2 cellular contexts compared by ENCODE assay signal in genomic region chr2:27584597-27584996, GRCh38.
TF ChIP-seq lines count a peak whose summit lies in the region.

No MANE protein-coding gene starts in this region.

TF ChIP-seq in IMR-90, 13 proteins besides CTCF, POLR2A, EP300 and RAD21:
- TF ChIP-seq BHLHE40 (IDR thresholded peaks at IDR 0.05; ENCODE audit: low read depth, low read length) = no peak
- TF ChIP-seq ELK1 (IDR thresholded peaks at IDR 0.05; ENCODE audit: borderline replicate concordance, low read depth, low read length) = no peak
- TF ChIP-seq MXI1 (IDR thresholded peaks at IDR 0.05; ENCODE audit: borderline replicate concordance, low read depth, low read length) = no peak
- TF ChIP-seq CHD1 (IDR thresholded peaks at IDR 0.05; ENCODE audit: low read depth, low read length) = no peak
- TF ChIP-seq NFE2L2 (IDR thresholded peaks at IDR 0.05; ENCODE audit: low read depth, low read length) = no peak
- TF ChIP-seq RFX5 (IDR thresholded peaks at IDR 0.05; ENCODE audit: low read depth, low read length) = no peak
- TF ChIP-seq USF2 (IDR thresholded peaks at IDR 0.05; ENCODE audit: low read depth, low read length) = no peak
- no peak for TF ChIP-seq CEBPB (IDR thresholded peaks at IDR 0.05; ENCODE audit: low read depth, low read length)
- no peak for TF ChIP-seq MAFK (IDR thresholded peaks at IDR 0.05; ENCODE audit: low read depth, low read length)

TF ChIP-seq in GM12878, 131 proteins besides CTCF, POLR2A, EP300 and RAD21:
- TF ChIP-seq POLR2AphosphoS5 (IDR thresholded peaks at IDR 0.05; ENCODE audit: low read length) (no peak), PAX5 (IDR thresholded peaks at IDR 0.05; ENCODE audit: borderline replicate concordance, low read depth, low read length) (no peak), KAT2A (conservative IDR thresholded peaks at IDR 0.05; ENCODE audit: control insufficient read depth, low read depth, low read length) (no peak), BACH1 (IDR thresholded peaks at IDR 0.05; ENCODE audit: borderline replicate concordance) (no peak), NBN (IDR thresholded peaks at IDR 0.05) (no peak), TAF1 (IDR thresholded peaks at IDR 0.05; ENCODE audit: borderline replicate concordance, low read depth, low read length) (no peak), DPF2 (IDR thresholded peaks at IDR 0.05) (no peak), CHD2 (IDR thresholded peaks at IDR 0.05; ENCODE audit: borderline replicate concordance, low read depth, low read length) (no peak), TBL1XR1 (IDR thresholded peaks at IDR 0.05; ENCODE audit: low read depth, low read length) (no peak), SMC3 (IDR thresholded peaks at IDR 0.05; ENCODE audit: borderline replicate concordance, low read length) (no peak), BCL11A (IDR thresholded peaks at IDR 0.05; ENCODE audit: low read depth, low read length) (no peak), IKZF2 (IDR thresholded peaks at IDR 0.05) (no peak)
